In the genomic region with DNA sequence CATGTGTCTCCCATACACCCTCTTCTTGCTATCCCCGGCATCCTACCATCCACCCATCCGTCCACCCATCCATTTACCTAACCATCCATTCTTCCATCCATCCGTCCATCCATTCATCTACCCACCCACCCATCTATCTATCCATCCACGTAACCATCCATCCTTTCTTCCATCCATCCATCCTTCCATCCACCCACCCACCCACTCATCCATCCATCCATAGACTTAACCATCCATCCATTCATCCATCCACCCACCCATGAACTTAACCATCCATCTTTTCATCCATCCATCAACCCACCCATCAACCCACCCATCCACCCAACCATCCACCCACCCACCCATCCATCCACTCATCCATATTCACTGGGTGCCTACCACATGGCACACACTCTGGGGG, we compare ENCODE assay signal across 32 cellular contexts. TPM values are rescaled to one million over a fixed set of nuclear protein-coding genes. Genes with fewer than 3 reads are reported as not detected.
"Had no signal": no experiment of that assay in that cellular context is flagged by ENCODE, and none has a peak within 500 bp of the region (broad histone marks: within the 10 kb centered on the region; RNA-seq: fewer than 3 reads in every experiment).

No MANE protein-coding gene starts in this region.

- H3K27me3 ChIP-seq: ascending aorta, cardiac muscle cell, colonic mucosa, right atrium auricular region, testis, uterus had no signal

- DNase-seq: activated CD4-positive, alpha-beta T cell treated with anti-CD3 and anti-CD28 coated beads for 48 hours; activated CD4-positive, alpha-beta T cell treated with anti-CD3 and anti-CD28 coated beads, Interleukin-2, amount 50 U/mL, for 48 hours; activated CD8-positive, alpha-beta memory T cell treated with anti-CD3 and anti-CD28 coated beads, Interleukin-2, amount 50 U/mL, for 4 hours; activated effector memory CD4-positive, alpha-beta T cell treated with anti-CD3 and anti-CD28 coated beads, Interleukin-2, amount 50 U/mL, for 16 hours; activated naive CD4-positive, alpha-beta T cell treated with anti-CD3 and anti-CD28 coated beads for 36 hours; activated naive CD8-positive, alpha-beta T cell treated with anti-CD3 and anti-CD28 coated beads, Interleukin-2, amount 10 ng/mL, durations not matched to agents 7 days and 5 days; activated T-cell treated with anti-CD3 and anti-CD28 coated beads, Interleukin-2, amount 50 U/mL, for 1 hour; cerebellar nuclear complex; colonic mucosa; effector memory CD8-positive, alpha-beta T cell; head of caudate nucleus; hypothalamus; immature natural killer cell; left colon; naive thymus-derived CD8-positive, alpha-beta T cell; stimulated activated CD4-positive, alpha-beta T cell treated with anti-CD3 and anti-CD28 coated beads, Interleukin-15, amount 100 ng/mL, for 24 hours; stimulated activated CD4-positive, alpha-beta T cell treated with anti-CD3 and anti-CD28 coated beads, Interleukin-2, amount 100 ng/mL, for 24 hours; stimulated activated naive CD4-positive, alpha-beta T cell; T-cell; testis; trophoblast cell; uterus had no signal

- ATAC-seq: effector memory CD8-positive, alpha-beta T cell; left colon; naive thymus-derived CD8-positive, alpha-beta T cell; T-cell had no signal

- H3K9me3 ChIP-seq: ascending aorta, colonic mucosa, right atrium auricular region, testis, uterus had no signal

- H3K27ac Mint-ChIP-seq: activated naive CD4-positive, alpha-beta T cell treated with anti-CD3 and anti-CD28 coated beads for 36 hours; activated naive CD8-positive, alpha-beta T cell treated with anti-CD3 and anti-CD28 coated beads, Interleukin-2, amount 10 ng/mL, durations not matched to agents 7 days and 5 days; activated T-helper 1 cell treated with anti-CD3 and anti-CD28 coated beads, Interleukin-12 subunit alpha, Interleukin-12 subunit beta, Interleukin-2, Interleukin-4 antibody, amounts not matched to agents 30 ng/mL and 10 ng/mL and 1 ng/mL, durations not matched to agents 14 hours and 24 hours and 36 hours; T-cell; T-helper 2 cell treated with Interferon-gamma antibody and Interleukin-4, amounts not matched to agents 5 μg/mL and 100 μg/mL, for 36 hours had no signal

- FAIRE-seq: endothelial cell of umbilical vein, kidney had no signal

- H3K9me3 Mint-ChIP-seq: activated naive CD4-positive, alpha-beta T cell treated with anti-CD3 and anti-CD28 coated beads for 36 hours; activated naive CD8-positive, alpha-beta T cell treated with anti-CD3 and anti-CD28 coated beads, Interleukin-2, amount 10 ng/mL, durations not matched to agents 7 days and 5 days; activated T-helper 1 cell treated with anti-CD3 and anti-CD28 coated beads, Interleukin-12 subunit alpha, Interleukin-12 subunit beta, Interleukin-2, Interleukin-4 antibody, amounts not matched to agents 30 ng/mL and 10 ng/mL and 1 ng/mL, durations not matched to agents 14 hours and 24 hours and 36 hours; effector memory CD8-positive, alpha-beta T cell; immature natural killer cell; naive thymus-derived CD8-positive, alpha-beta T cell; T-cell; T-helper 2 cell treated with Interferon-gamma antibody and Interleukin-4, amounts not matched to agents 5 μg/mL and 100 μg/mL, for 36 hours had no signal

- H3K36me3 Mint-ChIP-seq: immature natural killer cell; naive thymus-derived CD8-positive, alpha-beta T cell; T-cell had no signal

- H3K36me3 ChIP-seq: ascending aorta, cardiac muscle cell, colonic mucosa, right atrium auricular region, uterus had no signal

- H3K27ac ChIP-seq: ascending aorta, cardiac muscle cell, colonic mucosa, right atrium auricular region, testis, uterus had no signal

- H3K27me3 Mint-ChIP-seq: activated naive CD8-positive, alpha-beta T cell treated with anti-CD3 and anti-CD28 coated beads, Interleukin-2, amount 10 ng/mL, durations not matched to agents 7 days and 5 days; brain; effector memory CD8-positive, alpha-beta T cell; naive thymus-derived CD8-positive, alpha-beta T cell; T-cell had no signal

- H3K4me3 ChIP-seq: ascending aorta, cardiac muscle cell, colonic mucosa, right atrium auricular region, testis, uterus had no signal

- H3K4me1 Mint-ChIP-seq: activated naive CD8-positive, alpha-beta T cell treated with anti-CD3 and anti-CD28 coated beads, Interleukin-2, amount 10 ng/mL, durations not matched to agents 7 days and 5 days; immature natural killer cell; T-cell had no signal

- H3K4me3 Mint-ChIP-seq: activated naive CD4-positive, alpha-beta T cell treated with anti-CD3 and anti-CD28 coated beads for 36 hours; activated naive CD8-positive, alpha-beta T cell treated with anti-CD3 and anti-CD28 coated beads, Interleukin-2, amount 10 ng/mL, durations not matched to agents 7 days and 5 days; activated T-helper 1 cell treated with anti-CD3 and anti-CD28 coated beads, Interleukin-12 subunit alpha, Interleukin-12 subunit beta, Interleukin-2, Interleukin-4 antibody, amounts not matched to agents 30 ng/mL and 10 ng/mL and 1 ng/mL, durations not matched to agents 14 hours and 24 hours and 36 hours; brain; effector memory CD8-positive, alpha-beta T cell; immature natural killer cell; naive thymus-derived CD8-positive, alpha-beta T cell; T-cell; T-helper 2 cell treated with Interferon-gamma antibody and Interleukin-4, amounts not matched to agents 5 μg/mL and 100 μg/mL, for 36 hours had no signal

RNA-seq across cellular contexts. Expression of gene CDC42EP2, which starts 10.6 kb away (rescaled TPM):
- polyA plus RNA-seq: immature natural killer cell; naive thymus-derived CD8-positive, alpha-beta T cell had no signal

RNA-seq across cellular contexts. Expression of gene TIGD3, which starts 50.4 kb away (rescaled TPM):
- total RNA-seq: ascending aorta, fibroblast of villous mesenchyme had no signal
- polyA plus RNA-seq: fibroblast of lung had no signal
